ENCODE assay signal across 10 cellular contexts in genomic region chr4:145552181-145552822, GRCh38.
DNase-seq lines count a peak whose midpoint lies in the region; ATAC-seq and TF ChIP-seq lines count a peak whose summit lies in the region.
"Had no signal": no experiment of that assay in that cellular context is flagged by ENCODE, and none has a peak within 500 bp of the region (broad histone marks: within the 10 kb centered on the region; RNA-seq: fewer than 3 reads in every experiment).

No MANE protein-coding gene starts in this region.

- ATAC-seq in GM19035 (IDR thresholded peaks at IDR 0.05; ENCODE audit: unreplicated experiment) (peak; percentile 64), GM21786 (IDR thresholded peaks at IDR 0.05; ENCODE audit: unreplicated experiment) (peak; percentile 85), HG03342 (IDR thresholded peaks at IDR 0.05; ENCODE audit: unreplicated experiment) (peak; percentile 87)

- no peaks in the 10 kb centered on the region for H3K27me3 Mint-ChIP-seq in nephron (ENCODE audit: low read depth)

- DNase-seq in NCI-H345 treated with DMSO at 0.1 percent for 48 hours (lab: John Stamatoyannopoulos, UW; ENCODE audit: unreplicated experiment) (no peak), cerebellar nuclear complex (lab: John Stamatoyannopoulos, UW) (no peak), NCI-H146 (lab: John Stamatoyannopoulos, UW) (no peak)
- DNase-seq: IMR-90, substantia nigra had no signal

- H3K27ac Mint-ChIP-seq in nephron, result peak overlapping the region in 2 of 3 experiments; percentile 69 to 82

- peaks cover 19% of the 10 kb centered on the region for H3K4me1 Mint-ChIP-seq in nephron
- H3K4me1 Mint-ChIP-seq: neural crest cell had no signal

- no peak for TF ChIP-seq CTCF in nephron (IDR thresholded peaks at IDR 0.05; ENCODE audit: unreplicated experiment in 3 of 3)

- no peak overlapping the region for H3K4me3 Mint-ChIP-seq in nephron
- H3K4me3 Mint-ChIP-seq: neural crest cell had no signal

- peaks cover 73% of the 10 kb centered on the region for H3K36me3 Mint-ChIP-seq in nephron (ENCODE audit: low read depth)

- H3K9me3 Mint-ChIP-seq in nephron, result no peaks in the 10 kb centered on the region
- H3K9me3 Mint-ChIP-seq: neural crest cell had no signal
